ENCODE assay signal across 8 cellular contexts in genomic region chr9:135075234-135076142, GRCh38. TPM values are rescaled to one million over a fixed set of nuclear protein-coding genes. Genes with fewer than 3 reads are reported as not detected.
DNase-seq lines count a peak whose midpoint lies in the region; ATAC-seq lines count a peak whose summit lies in the region.

No MANE protein-coding gene starts in this region.

- DNase-seq in H4 (ENCODE audit: low spot score) (peak; percentile 71), amygdala (lab: John Stamatoyannopoulos, UW) (peak in 47 of 56 donors; percentile 18 to 87 (median 63)), NCI-H2107 (lab: John Stamatoyannopoulos, UW) (no peak), LoVo (ENCODE audit: low spot score) (no peak)

- H3K27me3 ChIP-seq in skeletal muscle tissue (ENCODE audit: control insufficient read depth in 3 of 3, insufficient read depth in 3 of 3, low read length in 3 of 3) = peaks cover 10 to 35% (median 35%) of the 10 kb centered on the region in 3 donors

- no peaks in the 10 kb centered on the region for H3K36me3 ChIP-seq in skeletal muscle tissue (ENCODE audit: control insufficient read depth in 3 of 3, insufficient read depth in 3 of 3, low read length in 3 of 3)

- H3K4me3 ChIP-seq in iPS-18c (ENCODE audit: insufficient read depth, low read depth, low read length) (peak overlapping the region; percentile 58), skeletal muscle tissue (ENCODE audit: low read length in 3 of 3) (peak overlapping the region in 2 of 3 donors; percentile 54 to 67)

- H3K27ac ChIP-seq in skeletal muscle tissue (ENCODE audit: low read depth, low read length) = no peak overlapping the region

- ATAC-seq in GM18502 (IDR thresholded peaks at IDR 0.05; ENCODE audit: poor library complexity, unreplicated experiment) (no peak), HG03432 (IDR thresholded peaks at IDR 0.05; ENCODE audit: unreplicated experiment) (no peak)

- H3K9ac ChIP-seq in skeletal muscle tissue (ENCODE audit: low read depth in 1 of 3, low read length in 3 of 3) = peak overlapping the region in 1 of 3 donors; percentile 70

- peaks cover 8 to 16% (median 14%) of the 10 kb centered on the region in 3 donors for H3K4me1 ChIP-seq in skeletal muscle tissue (ENCODE audit: control insufficient read depth in 3 of 3, insufficient read depth in 3 of 3, low read length in 3 of 3)

- H3K9me3 ChIP-seq in iPS-18c (ENCODE audit: control insufficient read depth, insufficient read depth, low read length) = peaks cover 3% of the 10 kb centered on the region
- no peaks in the 10 kb centered on the region for H3K9me3 ChIP-seq in skeletal muscle tissue (ENCODE audit: control insufficient read depth in 3 of 3, low read length in 3 of 3)

RNA-seq across cellular contexts. Expression of gene OLFM1, which starts 12.0 kb away (rescaled TPM):
- total RNA-seq in H4 (2014; rRNA removed; shearing (Covaris generic)) = 34.9 and 50.8 TPM in 2 replicates
- total RNA-seq in skeletal muscle tissue = 2.6 TPM

Comparison
In these comparisons a context has a peak if more than half of its experiments do, and no peak if none do; other contexts are left out.
1. DNase-seq: peak in H4 (single experiment) and amygdala (47 of 56); none in NCI-H2107 (single experiment) and LoVo (single experiment).